18 cellular contexts compared by ENCODE assay signal in the genomic region with DNA sequence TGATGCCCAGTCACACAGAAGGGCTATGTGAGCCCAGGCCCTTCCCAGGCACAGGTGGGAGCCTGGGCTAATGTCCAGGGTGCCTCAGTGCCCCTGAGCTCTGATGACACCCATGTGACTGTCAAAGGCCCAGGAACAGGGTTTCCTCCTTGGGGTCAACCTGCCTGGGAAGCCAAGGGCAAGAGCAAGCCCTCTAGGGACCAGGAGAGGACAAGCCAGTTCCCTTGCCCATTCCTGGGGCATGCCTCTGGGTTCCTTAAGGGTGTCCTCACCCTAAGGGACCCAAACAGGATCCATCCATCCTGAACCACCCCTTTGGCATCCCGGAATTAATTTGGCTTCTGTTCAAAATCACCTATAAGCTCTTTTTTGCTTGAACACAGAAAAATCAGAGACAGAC. TPM values are rescaled to one million over a fixed set of nuclear protein-coding genes. Genes with fewer than 3 reads are reported as not detected.
DNase-seq lines count a peak whose midpoint lies in the region; ATAC-seq and TF ChIP-seq lines count a peak whose summit lies in the region.
"Had no signal": no experiment of that assay in that cellular context is flagged by ENCODE, and none has a peak within 500 bp of the region (broad histone marks: within the 10 kb centered on the region; RNA-seq: fewer than 3 reads in every experiment).

No MANE protein-coding gene starts in this region.

- peak overlapping the region; percentile 35 to 80 for H3K27ac Mint-ChIP-seq in natural killer cell
- peak overlapping the region in 1 of 2 donors; percentile 75 for H3K27ac Mint-ChIP-seq in natural killer cell treated with Interleukin-12 subunit alpha and Interleukin-12 subunit beta and Interleukin-15 and Interleukin-18, amount 100 ng/mL, for 72 hours
- peak overlapping the region; percentile 19 to 52 for H3K27ac Mint-ChIP-seq in T-cell
- peak overlapping the region; percentile 58 to 80 for H3K27ac Mint-ChIP-seq in effector memory CD8-positive, alpha-beta T cell

- intact Hi-C loops in natural killer cell (cut with micrococcal nuclease), result no loop called here

- peaks cover 48% of the 10 kb centered on the region for H3K79me2 ChIP-seq in smooth muscle cell (ENCODE audit: low read depth)

- H3K27ac ChIP-seq in temporal lobe (ENCODE audit: low read depth, low read length) (peak overlapping the region; percentile 2), smooth muscle cell (ENCODE audit: low read depth) (no peak overlapping the region)
- H3K27ac ChIP-seq: psoas muscle had no signal

- no peak overlapping the region for H3K4me2 ChIP-seq in smooth muscle cell

- no peak for TF ChIP-seq CTCF in natural killer cell (IDR thresholded peaks at IDR 0.05)
- TF ChIP-seq CTCF in smooth muscle cell (IDR thresholded peaks at IDR 0.05; ENCODE audit: borderline replicate concordance, insufficient read depth, poor library complexity, severe bottlenecking), result no peak

- H3K36me3 Mint-ChIP-seq in natural killer cell (no peaks in the 10 kb centered on the region), T-cell (peaks cover 18% of the 10 kb centered on the region)
- H3K36me3 Mint-ChIP-seq in natural killer cell treated with Interleukin-12 subunit alpha and Interleukin-12 subunit beta and Interleukin-15 and Interleukin-18, amount 100 ng/mL, for 72 hours, result peaks cover 7% of the 10 kb centered on the region
- peaks cover 38% of the 10 kb centered on the region for H3K36me3 Mint-ChIP-seq in effector memory CD8-positive, alpha-beta T cell (ENCODE audit: insufficient read depth)

- CTCF ChIA-PET in T-cell (lab: Charles Lee), result interaction anchor here in 1 of 2 donors (0.6 kb wide), 1 partner anchor 55 kb away, joined by 4 read pairs; no protein-coding TSS in a partner anchor

- no peak overlapping the region for H3K4me3 ChIP-seq in smooth muscle cell
- H3K4me3 ChIP-seq: psoas muscle, upper lobe of left lung had no signal

- no peaks in the 10 kb centered on the region for H3K9me3 ChIP-seq in smooth muscle cell (replicated peaks; ENCODE audit: low read depth)
- H3K9me3 ChIP-seq: psoas muscle, upper lobe of left lung had no signal

- POLR2A ChIA-PET in T-cell (lab: Charles Lee), result no interaction called here

- H3K4me1 ChIP-seq in smooth muscle cell (ENCODE audit: low read depth), result peaks cover 14% of the 10 kb centered on the region

- no peaks in the 10 kb centered on the region for H3F3A ChIP-seq in smooth muscle cell (ENCODE audit: low read depth)

- peaks cover 68% of the 10 kb centered on the region for H4K20me1 ChIP-seq in smooth muscle cell (ENCODE audit: low read depth)

- no peaks in the 10 kb centered on the region for H3K27me3 Mint-ChIP-seq in natural killer cell (ENCODE audit: low read depth in 2 of 2)
- H3K27me3 Mint-ChIP-seq in natural killer cell treated with Interleukin-12 subunit alpha and Interleukin-12 subunit beta and Interleukin-15 and Interleukin-18, amount 100 ng/mL, for 72 hours, result no peaks in the 10 kb centered on the region
- no peaks in the 10 kb centered on the region for H3K27me3 Mint-ChIP-seq in T-cell
- H3K27me3 Mint-ChIP-seq in effector memory CD8-positive, alpha-beta T cell, result no peaks in the 10 kb centered on the region

- H3K4me3 Mint-ChIP-seq in natural killer cell, result no peak overlapping the region
- H3K4me3 Mint-ChIP-seq in natural killer cell treated with Interleukin-12 subunit alpha and Interleukin-12 subunit beta and Interleukin-15 and Interleukin-18, amount 100 ng/mL, for 72 hours, result no peak overlapping the region
- H3K4me3 Mint-ChIP-seq in T-cell, result no peak overlapping the region
- H3K4me3 Mint-ChIP-seq in effector memory CD8-positive, alpha-beta T cell, result no peak overlapping the region
- H3K4me3 Mint-ChIP-seq: endodermal cell had no signal

- no peak overlapping the region for H2AFZ ChIP-seq in smooth muscle cell (ENCODE audit: low read depth)

- no peak overlapping the region for H3K9ac ChIP-seq in smooth muscle cell (ENCODE audit: low read depth)

- no peaks in the 10 kb centered on the region for H3K27me3 ChIP-seq in smooth muscle cell (ENCODE audit: low read depth)
- H3K27me3 ChIP-seq: upper lobe of left lung had no signal

- 100% methylated on average over 1 of the region's 1 CpG for WGBS in smooth muscle cell (ENCODE audit: low lambda C conversion rate)

- no peaks in the 10 kb centered on the region for H3K9me3 Mint-ChIP-seq in natural killer cell
- no peaks in the 10 kb centered on the region for H3K9me3 Mint-ChIP-seq in natural killer cell treated with Interleukin-12 subunit alpha and Interleukin-12 subunit beta and Interleukin-15 and Interleukin-18, amount 100 ng/mL, for 72 hours
- no peaks in the 10 kb centered on the region for H3K9me3 Mint-ChIP-seq in T-cell
- no peaks in the 10 kb centered on the region for H3K9me3 Mint-ChIP-seq in effector memory CD8-positive, alpha-beta T cell
- H3K9me3 Mint-ChIP-seq: endodermal cell had no signal

- H3K36me3 ChIP-seq in smooth muscle cell (ENCODE audit: low read depth), result no peaks in the 10 kb centered on the region

- H3K4me1 Mint-ChIP-seq in natural killer cell, result peaks cover 29 to 35% of the 10 kb centered on the region in 2 donors
- H3K4me1 Mint-ChIP-seq in natural killer cell treated with Interleukin-12 subunit alpha and Interleukin-12 subunit beta and Interleukin-15 and Interleukin-18, amount 100 ng/mL, for 72 hours (ENCODE audit: low read depth in 2 of 2), result peaks cover 9 to 40% of the 10 kb centered on the region in 2 donors
- H3K4me1 Mint-ChIP-seq in T-cell, result peaks cover 26 to 34% (median 27%) of the 10 kb centered on the region in 3 donors
- peaks cover 32 to 33% of the 10 kb centered on the region in 2 donors for H3K4me1 Mint-ChIP-seq in effector memory CD8-positive, alpha-beta T cell (ENCODE audit: low read depth in 2 of 2)

- no peak for DNase-seq in natural killer cell
- DNase-seq in natural killer cell treated with Interleukin-12 subunit alpha and Interleukin-12 subunit beta and Interleukin-15 and Interleukin-18, amount 100 ng/mL, for 72 hours (ENCODE audit: low spot score), result no peak
- no peak for DNase-seq in T-cell
- DNase-seq in effector memory CD8-positive, alpha-beta T cell, result no peak
- DNase-seq in smooth muscle cell (lab: John Stamatoyannopoulos, UW; ENCODE audit: unreplicated experiment), result no peak
- DNase-seq: activated gamma-delta T cell, endodermal cell, Kasumi-1, left colon, NCI-H187 treated with DMSO at 0.1 percent for 48 hours, NCI-H226, NCI-H82, PC-3, psoas muscle, upper lobe of left lung had no signal

- ATAC-seq in natural killer cell, result no peak
- ATAC-seq in natural killer cell treated with Interleukin-12 subunit alpha and Interleukin-12 subunit beta and Interleukin-15 and Interleukin-18, amount 100 ng/mL, for 72 hours, result no peak
- no peak for ATAC-seq in T-cell (replicated peaks in 1 of 4)
- no peak for ATAC-seq in effector memory CD8-positive, alpha-beta T cell (replicated peaks)
- no peak for ATAC-seq in GM19455 (IDR thresholded peaks at IDR 0.05; ENCODE audit: unreplicated experiment)
- ATAC-seq: HCT116, left colon, PC-3, psoas muscle had no signal

RNA-seq across cellular contexts. Expression of gene PISD, which starts 39.0 kb away (rescaled TPM):
- total RNA-seq in natural killer cell (10 to 100 TPM; 36.0 to 52.1 (median 47.8) TPM), T-cell (10 to 100 TPM; 35.0 to 44.2 (median 39.3) TPM), temporal lobe (22.6 TPM), smooth muscle cell (15.3 and 21.1 TPM in 2 replicates)
- 10 to 100 TPM; 66.6 to 87.0 TPM for total RNA-seq in natural killer cell treated with Interleukin-12 subunit alpha and Interleukin-12 subunit beta and Interleukin-15 and Interleukin-18, amount 100 ng/mL, for 72 hours
- polyA plus RNA-seq in smooth muscle cell, result 31.6 and 33.1 TPM in 2 replicates
